In genomic region chr7:43872401-43873165, GRCh38 we compare ENCODE assay signal across 9 cellular contexts. TPM values are rescaled to one million over a fixed set of nuclear protein-coding genes. Genes with fewer than 3 reads are reported as not detected.
A peak's percentile ranks its signal among the peaks of the same experiment; 100 is the strongest.
DNase-seq lines count a peak whose midpoint lies in the region; ATAC-seq and TF ChIP-seq lines count a peak whose summit lies in the region.
"Had no signal": no experiment of that assay in that cellular context is flagged by ENCODE, and none has a peak within 500 bp of the region (broad histone marks: within the 10 kb centered on the region; RNA-seq: fewer than 3 reads in every experiment).

No MANE protein-coding gene starts in this region.

- H3K27ac ChIP-seq in RWPE1 (peak overlapping the region; percentile 96), prostate gland (peak overlapping the region; percentile 41 to 56)

- H3K36me3 ChIP-seq in prostate gland, result peaks cover 0 to 4% of the 10 kb centered on the region in 2 donors

- CTCF ChIA-PET in RWPE1 (lab: Yijun Ruan, JAX), result interaction anchor here (0.6 to 0.8 kb wide), 2 partner anchors 18 to 354 kb away, joined by 3 to 5 read pairs; no protein-coding TSS in a partner anchor

- 21% methylated on average over 7 of the region's 7 CpGs for WGBS in prostate gland

- TF ChIP-seq CTCF in RWPE1 (conservative IDR thresholded peaks at IDR 0.05; ENCODE audit: low read depth), result no peak
- no peak for TF ChIP-seq CTCF in prostate gland (IDR thresholded peaks at IDR 0.05)
- no peak for TF ChIP-seq CTCF in glutamatergic neuron (IDR thresholded peaks at IDR 0.05; ENCODE audit: partially characterized antibody, unreplicated experiment)

- ATAC-seq in HG03565 (IDR thresholded peaks at IDR 0.05; ENCODE audit: unreplicated experiment) (no peak), HG03469 (IDR thresholded peaks at IDR 0.05; ENCODE audit: unreplicated experiment) (no peak), GM18907 (IDR thresholded peaks at IDR 0.05; ENCODE audit: unreplicated experiment) (no peak)

- H3K9me3 Mint-ChIP-seq in glutamatergic neuron (ENCODE audit: unreplicated experiment), result peaks cover 5% of the 10 kb centered on the region
- H3K9me3 Mint-ChIP-seq: stimulated activated naive CD8-positive, alpha-beta T cell treated with anti-CD3 and anti-CD28 coated beads, Interleukin-15, Interleukin-2, amounts not matched to agents 100 ng/mL and 50 ng/mL, for 24 hours had no signal

- no peak overlapping the region for H3K4me3 Mint-ChIP-seq in glutamatergic neuron (ENCODE audit: unreplicated experiment)
- H3K4me3 Mint-ChIP-seq: stimulated activated naive CD8-positive, alpha-beta T cell treated with anti-CD3 and anti-CD28 coated beads, Interleukin-15, Interleukin-2, amounts not matched to agents 100 ng/mL and 50 ng/mL, for 24 hours had no signal

- peaks cover 7% of the 10 kb centered on the region for H3K27me3 Mint-ChIP-seq in glutamatergic neuron (ENCODE audit: unreplicated experiment)

- POLR2A ChIA-PET in RWPE1 (lab: Yijun Ruan, JAX; ENCODE audit: low non-redundant PET), result no interaction called here

- peaks cover 7% of the 10 kb centered on the region for H3K36me3 Mint-ChIP-seq in glutamatergic neuron (ENCODE audit: unreplicated experiment)

- H3K4me3 ChIP-seq in prostate gland, result no peak overlapping the region

- no peaks in the 10 kb centered on the region for H3K4me1 ChIP-seq in prostate gland (replicated peaks)

- H3K9me3 ChIP-seq in prostate gland, result no peaks in the 10 kb centered on the region

- DNase-seq in CD1c-positive myeloid dendritic cell (ENCODE audit: extremely low spot score), result peak; percentile 19
- peak; percentile 74 for DNase-seq in RWPE1 (ENCODE audit: low spot score)
- peak; percentile 90 for DNase-seq in fibroblast of peridontal ligament (ENCODE audit: extremely low read depth)
- no peak for DNase-seq in prostate gland (ENCODE audit: low spot score)
- no peak for DNase-seq in glutamatergic neuron

- TF ChIP-seq POLR2A in prostate gland (IDR thresholded peaks at IDR 0.05), result no peak

- no peak overlapping the region for H3K27ac Mint-ChIP-seq in glutamatergic neuron (ENCODE audit: unreplicated experiment)

- H3K4me1 Mint-ChIP-seq in glutamatergic neuron (ENCODE audit: low read depth, unreplicated experiment), result peaks cover 12% of the 10 kb centered on the region

- H3K27me3 ChIP-seq in prostate gland (replicated peaks; ENCODE audit: insufficient read depth), result no peaks in the 10 kb centered on the region

- intact Hi-C loops in prostate gland (cut with DNase I), result no loop called here

RNA-seq across cellular contexts. Expression of gene MRPS24, which starts 3.3 kb away (rescaled TPM):
- 100 to 1,000 TPM in 1 of 2 donors, 10 to 100 TPM in 1; 92.7 to 131 TPM for total RNA-seq in prostate gland
- 60.8 TPM for total RNA-seq in glutamatergic neuron (ENCODE audit: unreplicated experiment)

RNA-seq across cellular contexts. Expression of gene URGCP, which starts 33.8 kb away (rescaled TPM):
- 10 to 100 TPM; 22.2 to 30.8 TPM for total RNA-seq in prostate gland
- 17.8 TPM for total RNA-seq in glutamatergic neuron (ENCODE audit: unreplicated experiment)

RNA-seq across cellular contexts. Expression of gene UBE2D4, which starts 53.7 kb away (rescaled TPM):
- total RNA-seq in prostate gland (10 to 100 TPM; 17.3 to 22.0 TPM), glutamatergic neuron (ENCODE audit: unreplicated experiment) (10.1 TPM)

Comparison
In these comparisons a context has a peak if more than half of its experiments do, and no peak if none do; other contexts are left out.
1. DNase-seq: peak in CD1c-positive myeloid dendritic cell (single experiment), RWPE1 (single experiment) and fibroblast of peridontal ligament (single experiment); none in prostate gland (single experiment) and glutamatergic neuron (single experiment).